In the genomic region with DNA sequence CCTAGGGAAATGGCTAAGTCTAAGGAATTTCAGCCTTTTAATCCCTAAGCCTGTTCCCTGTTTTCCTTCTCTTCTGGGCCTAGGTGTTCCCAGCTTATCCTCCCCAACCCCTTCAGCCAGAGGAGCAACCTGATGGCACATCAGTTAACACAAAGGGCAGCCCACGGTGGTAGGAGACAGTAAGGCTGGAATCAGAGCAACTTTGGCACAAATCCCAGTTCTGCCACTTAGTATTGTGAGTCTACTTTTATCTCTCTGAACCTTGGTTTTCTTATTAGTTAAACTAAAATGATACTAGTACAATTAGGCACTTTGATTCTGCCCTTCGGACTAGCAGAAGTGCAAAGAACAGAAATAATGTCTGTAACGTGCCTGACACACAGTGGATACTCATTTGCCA, we compare ENCODE assay signal across 20 cellular contexts.
DNase-seq lines count a peak whose midpoint lies in the region; ATAC-seq, FAIRE-seq and TF ChIP-seq lines count a peak whose summit lies in the region.
"Had no signal": no experiment of that assay in that cellular context is flagged by ENCODE, and none has a peak within 500 bp of the region (broad histone marks: within the 10 kb centered on the region; RNA-seq: fewer than 3 reads in every experiment).

No MANE protein-coding gene starts in this region.

- no peak for TF ChIP-seq EP300 in sigmoid colon (IDR thresholded peaks at IDR 0.05)

- H3K4me1 Mint-ChIP-seq in natural killer cell: no peaks in the 10 kb centered on the region

- H3K79me2 ChIP-seq in endothelial cell of umbilical vein (ENCODE audit: control insufficient read depth, insufficient read depth, low read length): no peaks in the 10 kb centered on the region

- H3K4me3 ChIP-seq in liver (ENCODE audit: low read depth in 1 of 3, low read length in 3 of 3) (no peak overlapping the region), right lobe of liver (no peak overlapping the region), endothelial cell of umbilical vein (replicated peaks in 1 of 3; ENCODE audit: insufficient read depth in 1 of 3, low read depth in 1 of 3, low read length in 3 of 3) (no peak overlapping the region), sigmoid colon (no peak overlapping the region)
- H3K4me3 ChIP-seq: GM12878, ovary had no signal

- H3K4me1 ChIP-seq in liver (ENCODE audit: control insufficient read depth in 4 of 4, insufficient read depth in 4 of 4, low read length in 3 of 4): no peaks in the 10 kb centered on the region
- no peaks in the 10 kb centered on the region for H3K4me1 ChIP-seq in right lobe of liver
- H3K4me1 ChIP-seq in endothelial cell of umbilical vein (ENCODE audit: control insufficient read depth, extremely low read depth, insufficient read depth, low read length): peaks cover 46% of the 10 kb centered on the region
- H3K4me1 ChIP-seq in sigmoid colon: peaks cover 0 to 26% (median 21%) of the 10 kb centered on the region in 4 donors
- H3K4me1 ChIP-seq: Caco-2 had no signal

- no peak for TF ChIP-seq POLR2A in right lobe of liver (IDR thresholded peaks at IDR 0.05)
- TF ChIP-seq POLR2A in endothelial cell of umbilical vein (IDR thresholded peaks at IDR 0.05; ENCODE audit: low read depth, low read length): no peak
- TF ChIP-seq POLR2A in sigmoid colon (IDR thresholded peaks at IDR 0.05): no peak

- peaks cover 0 to 4% of the 10 kb centered on the region in 2 donors for H3K27me3 Mint-ChIP-seq in natural killer cell (ENCODE audit: low read depth in 2 of 2)

- DNase-seq in right lobe of liver (no peak), endothelial cell of umbilical vein (ENCODE audit: low read depth, low spot score) (no peak), sigmoid colon (no peak), middle frontal gyrus (ENCODE audit: extremely low spot score, low spot score) (no peak), natural killer cell (no peak)
- DNase-seq: activated CD4-positive, CD25-positive, alpha-beta regulatory T cell treated with anti-CD3 and anti-CD28 coated beads, Interleukin-2, amount 50 U/mL, for 72 hours; activated effector memory CD4-positive, alpha-beta T cell treated with anti-CD3 and anti-CD28 coated beads, Interleukin-2, amount 50 U/mL, for 16 hours; Caco-2; glutamatergic neuron; NCI-H2171 treated with DMSO at 0.1 percent for 48 hours; ovary; SIG-M5; stimulated activated CD4-positive, alpha-beta T cell treated with anti-CD3 and anti-CD28 coated beads, Interleukin-12 subunit alpha, Interleukin-12 subunit beta, amount 100 ng/mL, for 4 hours; stimulated activated naive CD4-positive, alpha-beta T cell treated with Interleukin-2 at 50 U/mL for 16 hours had no signal

- peak overlapping the region; percentile 19 to 59 for H3K27ac ChIP-seq in liver (ENCODE audit: low read depth in 1 of 2, low read length in 2 of 2)
- peak overlapping the region in 1 of 3 donors; percentile 47 for H3K27ac ChIP-seq in right lobe of liver
- peak overlapping the region; percentile 68 for H3K27ac ChIP-seq in endothelial cell of umbilical vein (ENCODE audit: insufficient read depth, low read depth, low read length)
- H3K27ac ChIP-seq in sigmoid colon: peak overlapping the region in 3 of 4 donors; percentile 37 to 56 (median 54)

- dilution Hi-C loops in endothelial cell of umbilical vein (cut with MboI; ENCODE audit: extremely low pct_ligation_motif_present, low sequenced_read_pairs): no loop called here

- H3K9me3 Mint-ChIP-seq in natural killer cell: no peaks in the 10 kb centered on the region

- H3K4me2 ChIP-seq in endothelial cell of umbilical vein (ENCODE audit: insufficient read depth, low read length): no peak overlapping the region

- H3K36me3 Mint-ChIP-seq in natural killer cell: no peaks in the 10 kb centered on the region

- WGBS in liver: 72% methylated on average over 3 of the region's 3 CpGs
- 39% methylated on average over 3 of the region's 3 CpGs for WGBS in right lobe of liver (ENCODE audit: insufficient coverage, low coverage, low lambda C conversion rate, missing lambda C conversion rate)
- 39 to 72% methylated on average over 3 of the region's 3 CpGs for WGBS in sigmoid colon, 2 donors

- H3K9ac ChIP-seq in liver (ENCODE audit: low read depth in 1 of 2, low read length in 2 of 2): no peak overlapping the region
- no peak overlapping the region for H3K9ac ChIP-seq in endothelial cell of umbilical vein (replicated peaks; ENCODE audit: extremely low read depth, insufficient read depth, low read length)

- CTCF ChIA-PET in endothelial cell of umbilical vein (lab: Charles Lee): no interaction called here

- H3K27me3 ChIP-seq in liver (ENCODE audit: control insufficient read depth in 4 of 4, insufficient read depth in 4 of 4, low read length in 3 of 4) (no peaks in the 10 kb centered on the region), right lobe of liver (no peaks in the 10 kb centered on the region), endothelial cell of umbilical vein (ENCODE audit: control insufficient read depth in 2 of 2, insufficient read depth in 2 of 2, low read length in 2 of 2) (no peaks in the 10 kb centered on the region), sigmoid colon (no peaks in the 10 kb centered on the region)
- H3K27me3 ChIP-seq: ovary had no signal

- no peaks in the 10 kb centered on the region for H3K9me1 ChIP-seq in endothelial cell of umbilical vein (replicated peaks; ENCODE audit: control insufficient read depth, extremely low read depth, insufficient read depth, low read length)

- no peaks in the 10 kb centered on the region for H3K9me3 ChIP-seq in liver (ENCODE audit: control insufficient read depth in 4 of 4, low read length in 3 of 4)
- no peaks in the 10 kb centered on the region for H3K9me3 ChIP-seq in right lobe of liver
- no peaks in the 10 kb centered on the region for H3K9me3 ChIP-seq in endothelial cell of umbilical vein (replicated peaks; ENCODE audit: control insufficient read depth, insufficient read depth, low read length)
- H3K9me3 ChIP-seq in sigmoid colon: no peaks in the 10 kb centered on the region
- H3K9me3 ChIP-seq: Caco-2, ovary had no signal

- TF ChIP-seq RAD21 in liver (IDR thresholded peaks at IDR 0.05): no peak

- no peaks in the 10 kb centered on the region for H4K20me1 ChIP-seq in endothelial cell of umbilical vein (replicated peaks; ENCODE audit: control insufficient read depth, extremely low read depth, insufficient read depth, low read length)

- TF ChIP-seq CTCF in liver (IDR thresholded peaks at IDR 0.05; ENCODE audit: low read depth, low read length, missing input control) (no peak), right lobe of liver (IDR thresholded peaks at IDR 0.05) (no peak), endothelial cell of umbilical vein (IDR thresholded peaks at IDR 0.05; ENCODE audit: extremely low read depth in 1 of 2, insufficient read depth in 1 of 2, low read depth in 1 of 2, low read length in 2 of 2) (no peak), sigmoid colon (IDR thresholded peaks at IDR 0.05) (no peak), natural killer cell (IDR thresholded peaks at IDR 0.05) (no peak)

- FAIRE-seq in endothelial cell of umbilical vein (lab: Jason Lieb, UNC): no peak
- FAIRE-seq: G401.6, GM12878, keratinocyte had no signal

- POLR2A ChIA-PET in endothelial cell of umbilical vein (lab: Charles Lee): no interaction called here

- intact Hi-C loops in right lobe of liver (cut with DNase I) (no loop called here), endothelial cell of umbilical vein (cut with micrococcal nuclease) (loop anchor here (1.0 to 5.0 kb wide), 3 partner anchors 154 to 547 kb away; no protein-coding TSS in a partner anchor), sigmoid colon (cut with DNase I) (loop anchor here (10.0 kb wide), 1 partner anchor 59 kb away; no protein-coding TSS in a partner anchor), natural killer cell (cut with micrococcal nuclease) (no loop called here)

- TSS peak; percentile 93 for BruUV-seq in endothelial cell of umbilical vein (replicated peaks; lab: Mats Ljungman, UMichigan)

- no peak overlapping the region for H3K27ac Mint-ChIP-seq in natural killer cell

- no peak overlapping the region for H2AFZ ChIP-seq in endothelial cell of umbilical vein (ENCODE audit: low read depth, low read length)

- H3K4me3 Mint-ChIP-seq in natural killer cell: no peak overlapping the region

- H3K36me3 ChIP-seq in liver (ENCODE audit: control insufficient read depth in 4 of 4, insufficient read depth in 3 of 4, low read depth in 1 of 4, low read length in 3 of 4) (no peaks in the 10 kb centered on the region), right lobe of liver (no peaks in the 10 kb centered on the region), endothelial cell of umbilical vein (ENCODE audit: control insufficient read depth in 2 of 2, extremely low read depth in 1 of 2, insufficient read depth in 2 of 2, low read length in 2 of 2) (no peaks in the 10 kb centered on the region), sigmoid colon (no peaks in the 10 kb centered on the region)
- H3K36me3 ChIP-seq: ovary had no signal

- ATAC-seq in right lobe of liver (no peak), HG02678 (IDR thresholded peaks at IDR 0.05; ENCODE audit: unreplicated experiment) (no peak), natural killer cell (no peak), GM18861 (IDR thresholded peaks at IDR 0.05; ENCODE audit: unreplicated experiment) (no peak)
- ATAC-seq: GM12878 had no signal

TF ChIP-seq in endothelial cell of umbilical vein, 7 proteins besides CTCF, POLR2A, EP300 and RAD21:
- TF ChIP-seq JUN (IDR thresholded peaks at IDR 0.05; ENCODE audit: borderline replicate concordance, insufficient read depth, insufficient read length, low read depth) (no peak), FOS (IDR thresholded peaks at IDR 0.05; ENCODE audit: borderline replicate concordance, insufficient read depth, low read length) (no peak), EZH2 (IDR thresholded peaks at IDR 0.05; ENCODE audit: borderline replicate concordance, low read depth, low read length, severe bottlenecking) (no peak), GATA2 (IDR thresholded peaks at IDR 0.05; ENCODE audit: insufficient read depth, insufficient read length, low read depth, low read length) (no peak), MYC (IDR thresholded peaks at IDR 0.05; ENCODE audit: low read depth, low read length) (no peak), POLR2AphosphoS5 (IDR thresholded peaks at IDR 0.05; ENCODE audit: insufficient read depth, low read depth, low read length) (no peak)
- TF ChIP-seq, protein P1, sequence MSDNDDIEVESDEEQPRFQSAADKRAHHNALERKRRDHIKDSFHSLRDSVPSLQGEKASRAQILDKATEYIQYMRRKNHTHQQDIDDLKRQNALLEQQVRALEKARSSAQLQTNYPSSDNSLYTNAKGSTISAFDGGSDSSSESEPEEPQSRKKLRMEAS (IDR thresholded peaks at IDR 0.05; ENCODE audit: insufficient read depth, insufficient read length): no peak

Comparison
In these comparisons a context has a peak if more than half of its experiments do, and no peak if none do; other contexts are left out.
1. intact Hi-C loops: an anchor here in endothelial cell of umbilical vein (1.0 to 5.0 kb wide) and sigmoid colon (10.0 kb wide); none called in right lobe of liver and natural killer cell.